In the genomic region with DNA sequence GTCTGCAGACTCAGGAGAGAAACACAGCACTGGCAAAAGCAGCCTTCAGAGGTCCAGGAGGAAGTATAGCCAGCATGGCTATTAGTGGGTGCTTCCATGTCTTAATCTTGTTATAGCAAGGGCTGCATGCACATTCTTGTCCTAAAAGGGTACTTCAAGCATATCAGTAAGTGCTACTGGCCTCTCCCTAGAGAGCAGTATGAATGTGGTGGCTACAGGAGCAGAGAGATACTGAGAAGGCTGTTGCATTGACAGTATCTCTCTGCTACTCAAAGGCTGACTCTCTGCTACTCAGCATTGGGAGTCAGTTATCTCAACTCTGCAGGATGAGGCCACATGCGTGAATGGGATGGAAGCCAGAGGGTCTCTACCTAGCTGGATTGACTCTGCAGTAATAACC, we compare ENCODE assay signal across 27 cellular contexts. TPM values are rescaled to one million over a fixed set of nuclear protein-coding genes. Genes with fewer than 3 reads are reported as not detected.
"Had no signal": no experiment of that assay in that cellular context is flagged by ENCODE, and none has a peak within 500 bp of the region (broad histone marks: within the 10 kb centered on the region; RNA-seq: fewer than 3 reads in every experiment).

No MANE protein-coding gene starts in this region.

- H3K9me3 Mint-ChIP-seq: activated naive CD4-positive, alpha-beta T cell treated with anti-CD3 and anti-CD28 coated beads, Interleukin-2, amount 50 U/mL, for 24 hours; activated T-helper 1 cell treated with anti-CD3 and anti-CD28 coated beads, Interleukin-12 subunit alpha, Interleukin-12 subunit beta, Interleukin-2, Interleukin-4 antibody, amounts not matched to agents 30 ng/mL and 10 ng/mL and 1 ng/mL, durations not matched to agents 14 hours and 24 hours and 36 hours; brain; dendritic cell treated with granulocyte-macrophage colony-stimulating factor and Interleukin-4, amounts not matched to agents 40 ng/mL and 50 ng/mL, for 4 days; T-helper 2 cell treated with Interferon-gamma antibody and Interleukin-4, amounts not matched to agents 5 μg/mL and 100 μg/mL, for 36 hours had no signal

- H3K4me3 ChIP-seq: esophagus muscularis mucosa, hepatocyte, pancreas, tibial artery had no signal

- H3K27ac ChIP-seq: esophagus muscularis mucosa, hepatocyte, pancreas, tibial artery, VCaP had no signal

- H3K4me2 ChIP-seq: hepatocyte had no signal

- H3K4me1 Mint-ChIP-seq: activated naive CD4-positive, alpha-beta T cell treated with anti-CD3 and anti-CD28 coated beads, Interleukin-2, amount 50 U/mL, for 24 hours; brain; stimulated activated naive CD8-positive, alpha-beta T cell treated with anti-CD3 and anti-CD28 coated beads, Interleukin-15, amount 100 ng/mL, for 72 hours had no signal

- H3K27me3 Mint-ChIP-seq: activated naive CD4-positive, alpha-beta T cell treated with anti-CD3 and anti-CD28 coated beads, Interleukin-2, amount 50 U/mL, for 24 hours; brain; dendritic cell treated with granulocyte-macrophage colony-stimulating factor and Interleukin-4, amounts not matched to agents 40 ng/mL and 50 ng/mL, for 4 days; natural killer cell treated with Interleukin-12 subunit alpha and Interleukin-12 subunit beta and Interleukin-15 and Interleukin-18, amount 100 ng/mL, for 72 hours; stimulated activated naive CD8-positive, alpha-beta T cell treated with anti-CD3 and anti-CD28 coated beads, Interleukin-15, amount 100 ng/mL, for 72 hours had no signal

- H3K9me3 ChIP-seq: esophagus muscularis mucosa, pancreas, tibial artery had no signal

- H2AFZ ChIP-seq: hepatocyte had no signal

- H3K27ac Mint-ChIP-seq: activated CD8-positive, alpha-beta T cell treated with anti-CD3 and anti-CD28 coated beads, Interleukin-2, amount 10 ng/mL, durations not matched to agents 7 days and 5 days; activated naive CD4-positive, alpha-beta T cell treated with anti-CD3 and anti-CD28 coated beads, Interleukin-2, amount 50 U/mL, for 24 hours; activated T-helper 1 cell treated with anti-CD3 and anti-CD28 coated beads, Interleukin-12 subunit alpha, Interleukin-12 subunit beta, Interleukin-2, Interleukin-4 antibody, amounts not matched to agents 30 ng/mL and 10 ng/mL and 1 ng/mL, durations not matched to agents 14 hours and 24 hours and 36 hours; brain; dendritic cell treated with granulocyte-macrophage colony-stimulating factor and Interleukin-4, amounts not matched to agents 40 ng/mL and 50 ng/mL, for 4 days; natural killer cell treated with Interleukin-12 subunit alpha and Interleukin-12 subunit beta and Interleukin-15 and Interleukin-18, amount 100 ng/mL, for 72 hours; stimulated activated naive CD8-positive, alpha-beta T cell treated with anti-CD3 and anti-CD28 coated beads, Interleukin-15, amount 100 ng/mL, for 72 hours; T-helper 2 cell treated with Interferon-gamma antibody and Interleukin-4, amounts not matched to agents 5 μg/mL and 100 μg/mL, for 36 hours had no signal

- H3K36me3 Mint-ChIP-seq: activated naive CD4-positive, alpha-beta T cell treated with anti-CD3 and anti-CD28 coated beads, Interleukin-2, amount 50 U/mL, for 24 hours; brain; natural killer cell treated with Interleukin-12 subunit alpha and Interleukin-12 subunit beta and Interleukin-15 and Interleukin-18, amount 100 ng/mL, for 72 hours had no signal

- ATAC-seq: activated CD4-positive, CD25-positive, alpha-beta regulatory T cell treated with anti-CD3 and anti-CD28 coated beads, Interleukin-2, amount 50 U/mL, for 24 hours; activated CD8-positive, alpha-beta T cell treated with anti-CD3 and anti-CD28 coated beads, Interleukin-2, amount 10 ng/mL, durations not matched to agents 7 days and 5 days; left ventricle myocardium superior; pancreas; right cardiac atrium; stimulated activated naive CD8-positive, alpha-beta T cell treated with anti-CD3 and anti-CD28 coated beads, Interleukin-15, amount 100 ng/mL, for 72 hours had no signal

- H3K79me2 ChIP-seq: hepatocyte had no signal

- DNase-seq: activated CD4-positive, alpha-beta T cell treated with anti-CD3 and anti-CD28 coated beads, Interleukin-2, amount 50 U/mL, for 1 hour; activated CD8-positive, alpha-beta T cell treated with anti-CD3 and anti-CD28 coated beads, Interleukin-2, amount 10 ng/mL, durations not matched to agents 7 days and 5 days; activated gamma-delta T cell; aorta; effector CD4-positive, alpha-beta T cell; glutamatergic neuron; left ventricle myocardium superior; mammary epithelial cell; pancreas; right cardiac atrium; stimulated activated CD4-positive, alpha-beta T cell treated with anti-CD3 and anti-CD28 coated beads, Interleukin-4, amount 100 ng/mL, for 4 hours; stimulated activated naive CD8-positive, alpha-beta T cell treated with anti-CD3 and anti-CD28 coated beads, Interleukin-15, amount 100 ng/mL, for 72 hours; tibial artery had no signal

- H3K4me1 ChIP-seq: esophagus muscularis mucosa, pancreas, tibial artery had no signal

- H3K4me3 Mint-ChIP-seq: activated CD8-positive, alpha-beta T cell treated with anti-CD3 and anti-CD28 coated beads, Interleukin-2, amount 10 ng/mL, durations not matched to agents 7 days and 5 days; activated naive CD4-positive, alpha-beta T cell treated with anti-CD3 and anti-CD28 coated beads, Interleukin-2, amount 50 U/mL, for 24 hours; activated T-helper 1 cell treated with anti-CD3 and anti-CD28 coated beads, Interleukin-12 subunit alpha, Interleukin-12 subunit beta, Interleukin-2, Interleukin-4 antibody, amounts not matched to agents 30 ng/mL and 10 ng/mL and 1 ng/mL, durations not matched to agents 14 hours and 24 hours and 36 hours; brain; dendritic cell treated with granulocyte-macrophage colony-stimulating factor and Interleukin-4, amounts not matched to agents 40 ng/mL and 50 ng/mL, for 4 days; natural killer cell treated with Interleukin-12 subunit alpha and Interleukin-12 subunit beta and Interleukin-15 and Interleukin-18, amount 100 ng/mL, for 72 hours; stimulated activated naive CD8-positive, alpha-beta T cell treated with anti-CD3 and anti-CD28 coated beads, Interleukin-15, amount 100 ng/mL, for 72 hours; T-helper 2 cell treated with Interferon-gamma antibody and Interleukin-4, amounts not matched to agents 5 μg/mL and 100 μg/mL, for 36 hours had no signal

- H3K27me3 ChIP-seq: esophagus muscularis mucosa, hepatocyte, pancreas, tibial artery had no signal

- H3K36me3 ChIP-seq: pancreas had no signal

RNA-seq across cellular contexts. Expression of a gene that starts 2.0 kb away (rescaled TPM):
- total RNA-seq: activated CD8-positive, alpha-beta T cell treated with anti-CD3 and anti-CD28 coated beads, Interleukin-2, amount 10 ng/mL, durations not matched to agents 7 days and 5 days; activated T-helper 1 cell treated with anti-CD3 and anti-CD28 coated beads, Interleukin-12 subunit alpha, Interleukin-12 subunit beta, Interleukin-2, Interleukin-4 antibody, amounts not matched to agents 30 ng/mL and 10 ng/mL and 1 ng/mL, durations not matched to agents 14 hours and 24 hours and 36 hours; aorta; cardiac septum; esophagus muscularis mucosa; frontal cortex; hepatocyte; left ventricle myocardium superior; mammary epithelial cell; natural killer cell treated with Interleukin-12 subunit alpha and Interleukin-12 subunit beta and Interleukin-15 and Interleukin-18, amount 100 ng/mL, for 72 hours; pancreas; pulmonary artery endothelial cell; right cardiac atrium; urinary bladder had no signal
- polyA plus RNA-seq: aorta, hepatocyte, mammary epithelial cell, pancreas, right cardiac atrium, urinary bladder had no signal
